In the genomic region with DNA sequence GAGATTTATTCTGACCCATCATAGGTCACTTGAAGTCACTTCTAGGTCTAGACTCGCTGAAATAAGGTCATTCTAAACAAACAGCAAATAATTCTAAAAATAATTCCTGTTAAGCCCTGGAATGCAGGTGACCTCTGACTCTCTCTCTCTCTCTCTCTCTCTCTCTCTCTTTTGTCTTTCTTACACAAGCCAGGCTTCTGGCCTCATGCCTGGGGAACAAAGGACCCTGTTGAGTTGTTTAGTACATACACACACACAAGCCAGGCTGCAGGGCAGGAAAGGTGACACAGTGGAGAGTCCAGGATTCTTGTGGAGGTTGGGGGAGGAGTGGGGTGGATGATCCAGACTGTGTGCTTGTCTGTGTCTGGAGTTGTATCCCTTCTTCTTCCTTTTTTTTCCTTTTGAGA, we compare ENCODE assay signal across 12 cellular contexts. TPM values are rescaled to one million over a fixed set of nuclear protein-coding genes. Genes with fewer than 3 reads are reported as not detected.
DNase-seq lines count a peak whose midpoint lies in the region; ATAC-seq and TF ChIP-seq lines count a peak whose summit lies in the region.
"Had no signal": no experiment of that assay in that cellular context is flagged by ENCODE, and none has a peak within 500 bp of the region (broad histone marks: within the 10 kb centered on the region; RNA-seq: fewer than 3 reads in every experiment).

No MANE protein-coding gene starts in this region.

- WGBS in adrenal gland, 4 donors, result 0 to 21% (median 15%) methylated on average over 1 of the region's 1 CpG

- RAD21 ChIA-PET in HCT116 (lab: Charles Lee; ENCODE audit: low non-redundant PET in 1 of 2, low total read pairs in 2 of 2, uncharacterized antibody in 2 of 2, unreplicated experiment in 2 of 2), result no interaction called here

- H3K9me2 ChIP-seq in HCT116 (ENCODE audit: insufficient read depth), result no peaks in the 10 kb centered on the region

- no peak for ATAC-seq in HCT116
- ATAC-seq in left ventricle myocardium superior, result peak; percentile 56
- ATAC-seq in HG03439 (IDR thresholded peaks at IDR 0.05; ENCODE audit: unreplicated experiment), result no peak
- ATAC-seq: activated naive CD8-positive, alpha-beta T cell treated with anti-CD3 and anti-CD28 coated beads, Interleukin-2, amount 50 U/mL, for 24 hours had no signal

- no peak overlapping the region for H2AFZ ChIP-seq in HCT116 (ENCODE audit: low read depth, low read length, poor library complexity, severe bottlenecking)

- no peak overlapping the region for H3K9ac ChIP-seq in HCT116 (ENCODE audit: low read length)

- H3K27me3 ChIP-seq in HCT116 (ENCODE audit: insufficient read depth, low read length) (no peaks in the 10 kb centered on the region), adrenal gland (no peaks in the 10 kb centered on the region)
- H3K27me3 ChIP-seq: transverse colon had no signal

- no peaks in the 10 kb centered on the region for H3K36me3 ChIP-seq in HCT116 (ENCODE audit: control insufficient read depth in 1 of 2, insufficient read depth in 2 of 2, low read length in 2 of 2)
- no peaks in the 10 kb centered on the region for H3K36me3 ChIP-seq in adrenal gland (replicated peaks in 1 of 2)
- H3K36me3 ChIP-seq: transverse colon had no signal

- H3K4me1 ChIP-seq in HCT116 (ENCODE audit: control insufficient read depth in 1 of 2, insufficient read depth in 2 of 2, low read length in 2 of 2) (peaks cover 14 to 38% of the 10 kb centered on the region in 2 experiments; a peak in 3 of 4 replicates), adrenal gland (replicated peaks in 1 of 2) (peaks cover 9 to 33% of the 10 kb centered on the region in 2 donors)

- no peak for TF ChIP-seq POLR2A in HCT116 (IDR thresholded peaks at IDR 0.05; ENCODE audit: borderline replicate concordance, extremely low read depth, insufficient read depth, insufficient read length)
- TF ChIP-seq POLR2A in adrenal gland (IDR thresholded peaks at IDR 0.05), result no peak

- no TSS peak for BruUV-seq in HCT116 (replicated peaks; lab: Mats Ljungman, UMichigan)

- H3K9me3 ChIP-seq in HCT116 (ENCODE audit: control insufficient read depth in 1 of 2, insufficient read depth in 1 of 2, low read depth in 1 of 2, low read length in 2 of 2) (no peaks in the 10 kb centered on the region), adrenal gland (replicated peaks in 1 of 3) (no peaks in the 10 kb centered on the region)
- H3K9me3 ChIP-seq: transverse colon had no signal

- CTCF ChIA-PET in HCT116 (lab: Charles Lee), result no interaction called here

- no peak for DNase-seq in HCT116 (ENCODE audit: low read depth, low spot score)
- peak in 5 of 7 donors; percentile 80 to 89 (median 84) for DNase-seq in adrenal gland
- DNase-seq in left ventricle myocardium superior, result peak; percentile 67
- DNase-seq in pulmonary artery endothelial cell (ENCODE audit: low read depth, low spot score), result peak; percentile 77
- DNase-seq in activated CD4-positive, alpha-beta T cell treated with anti-CD3 and anti-CD28 coated beads, Interleukin-2, amount 50 U/mL, for 4 hours, result no peak
- DNase-seq in coronary artery (ENCODE audit: low spot score), result no peak
- DNase-seq in activated CD4-positive, alpha-beta T cell treated with anti-CD3 and anti-CD28 coated beads for 48 hours, result no peak
- DNase-seq: activated naive CD8-positive, alpha-beta T cell treated with anti-CD3 and anti-CD28 coated beads, Interleukin-2, amount 50 U/mL, for 24 hours; NCI-H1092 treated with DMSO at 0.1 percent for 48 hours; NK-92 treated with Interleukin-12 subunit alpha and Interleukin-12 subunit beta, amount 100 ng/mL, for 24 hours; transverse colon had no signal

- intact Hi-C loops in HCT116 (cut with micrococcal nuclease), result no loop called here
- intact Hi-C loops in adrenal gland (cut with DNase I), result no loop called here
- intact Hi-C loops in left ventricle myocardium superior (cut with micrococcal nuclease), result no loop called here

- TF ChIP-seq CTCF in HCT116 (IDR thresholded peaks at IDR 0.05 in 2 of 3, conservative IDR thresholded peaks at IDR 0.05 in 1 of 3; ENCODE audit: borderline replicate concordance in 1 of 3, insufficient read depth in 1 of 3, low read depth in 2 of 3, low read length in 2 of 3), result no peak
- TF ChIP-seq CTCF in adrenal gland (IDR thresholded peaks at IDR 0.05), result peak in 1 of 6 experiments; percentile 11
- TF ChIP-seq CTCF in coronary artery (IDR thresholded peaks at IDR 0.05), result no peak

- H3K4me2 ChIP-seq in HCT116 (ENCODE audit: low read length), result peak overlapping the region; percentile 2; the same call in 1 of the 2 replicates

- TF ChIP-seq RAD21 in HCT116 (IDR thresholded peaks at IDR 0.05; ENCODE audit: low read depth), result no peak

- H3K4me3 ChIP-seq in HCT116 (replicated peaks in 1 of 2; ENCODE audit: low read depth in 1 of 2, low read length in 2 of 2) (no peak overlapping the region), adrenal gland (no peak overlapping the region), coronary artery (no peak overlapping the region)
- H3K4me3 ChIP-seq: transverse colon had no signal

- POLR2A ChIA-PET in HCT116 (lab: Charles Lee), result no interaction called here

- H3K27ac ChIP-seq in HCT116 (ENCODE audit: low read depth, low read length), result no peak overlapping the region
- peak overlapping the region in 1 of 5 donors; percentile 32 for H3K27ac ChIP-seq in adrenal gland
- no peak overlapping the region for H3K27ac ChIP-seq in coronary artery
- H3K27ac ChIP-seq: transverse colon had no signal

- no peaks in the 10 kb centered on the region for H3K79me2 ChIP-seq in HCT116 (ENCODE audit: insufficient read depth, low read length)

- no peaks in the 10 kb centered on the region for H4K20me1 ChIP-seq in HCT116 (ENCODE audit: insufficient read depth)

TF ChIP-seq in HCT116, 20 proteins besides CTCF, POLR2A, EP300 and RAD21 (continues in another document):
- no peak for TF ChIP-seq CEBPB (IDR thresholded peaks at IDR 0.05; ENCODE audit: low read depth)
- TF ChIP-seq ELF1 (IDR thresholded peaks at IDR 0.05; ENCODE audit: borderline replicate concordance, low read depth), result no peak
- TF ChIP-seq POLR2AphosphoS5 (IDR thresholded peaks at IDR 0.05; ENCODE audit: low read depth, low read length), result no peak
- TF ChIP-seq SIN3A (IDR thresholded peaks at IDR 0.05; ENCODE audit: low read depth), result no peak
- TF ChIP-seq EGR1 (IDR thresholded peaks at IDR 0.05; ENCODE audit: low read depth), result no peak
- TF ChIP-seq REST (IDR thresholded peaks at IDR 0.05; ENCODE audit: low read depth), result no peak
- TF ChIP-seq TCF7L2 (IDR thresholded peaks at IDR 0.05; ENCODE audit: borderline replicate concordance, extremely low read depth, insufficient read depth, insufficient read length), result no peak
- TF ChIP-seq JUND (IDR thresholded peaks at IDR 0.05), result no peak
- TF ChIP-seq ZNF274 (IDR thresholded peaks at IDR 0.05; ENCODE audit: low read depth, low read length), result no peak
- TF ChIP-seq YY1 (IDR thresholded peaks at IDR 0.05; ENCODE audit: extremely low read depth, insufficient replicate concordance, low read depth, low read length), result no peak

RNA-seq across cellular contexts. Expression of gene MEX3A, which starts 4.0 kb away (rescaled TPM):
- total RNA-seq in HCT116 (2021; ENCODE audit: unreplicated experiment), result 6.1 TPM
- polyA plus RNA-seq in HCT116 (2012), result 4.9 and 5.5 TPM in 2 replicates
- 1 to 10 TPM in 3 of 8 donors, under 1 TPM in 5; 0.09 to 2.1 (median 0.50) TPM for total RNA-seq in adrenal gland
- polyA plus RNA-seq in adrenal gland, result under 1 TPM; 0.17 to 0.27 (median 0.24) TPM
- 0.17 TPM for total RNA-seq in left ventricle myocardium superior
- total RNA-seq in pulmonary artery endothelial cell, result 5.0 and 6.5 TPM in 2 replicates

RNA-seq across cellular contexts. Expression of gene RAB25, which starts 25.3 kb away (rescaled TPM):
- total RNA-seq in HCT116 (2021; ENCODE audit: unreplicated experiment) (142 TPM), adrenal gland (under 1 TPM in 1 of 8 donors, not detected in 7; 0.38 TPM), left ventricle myocardium superior (not detected), pulmonary artery endothelial cell (not detected in 2 replicates)
- 210 and 227 TPM in 2 replicates for polyA plus RNA-seq in HCT116 (2012)
- polyA plus RNA-seq in adrenal gland, result under 1 TPM in 2 of 3 donors, not detected in 1; 0.17 to 0.48 TPM

RNA-seq across cellular contexts. Expression of gene LMNA, which starts 28.3 kb away (rescaled TPM):
- total RNA-seq in HCT116 (2021; ENCODE audit: unreplicated experiment) (528 TPM), adrenal gland (100 to 1,000 TPM; 231 to 591 (median 395) TPM), left ventricle myocardium superior (252 TPM), pulmonary artery endothelial cell (942 and 1,011 TPM in 2 replicates)
- 440 and 523 TPM in 2 replicates for polyA plus RNA-seq in HCT116 (2012)
- polyA plus RNA-seq in adrenal gland, result 100 to 1,000 TPM; 140 to 458 (median 374) TPM

RNA-seq across cellular contexts. Expression of gene LAMTOR2, which starts 31.7 kb away (rescaled TPM):
- total RNA-seq in HCT116 (2021; ENCODE audit: unreplicated experiment) (60.2 TPM), adrenal gland (100 to 1,000 TPM in 2 of 8 donors, 10 to 100 TPM in 6; 53.6 to 140 (median 83.6) TPM), left ventricle myocardium superior (65.6 TPM), pulmonary artery endothelial cell (72.6 and 92.1 TPM in 2 replicates)
- polyA plus RNA-seq in HCT116 (2012), result 83.5 and 97.1 TPM in 2 replicates
- 100 to 1,000 TPM in 2 of 3 donors, 10 to 100 TPM in 1; 76.0 to 216 (median 143) TPM for polyA plus RNA-seq in adrenal gland

RNA-seq across cellular contexts. Expression of gene UBQLN4, which starts 32.7 kb away (rescaled TPM):
- total RNA-seq in HCT116 (2021; ENCODE audit: unreplicated experiment) (68.4 TPM), adrenal gland (10 to 100 TPM in 7 of 8 donors, 1 to 10 TPM in 1; 9.5 to 34.6 (median 23.3) TPM), left ventricle myocardium superior (33.9 TPM), pulmonary artery endothelial cell (16.2 and 20.6 TPM in 2 replicates)
- 47.4 and 48.3 TPM in 2 replicates for polyA plus RNA-seq in HCT116 (2012)
- polyA plus RNA-seq in adrenal gland, result 10 to 100 TPM; 15.0 to 30.0 (median 27.5) TPM

Comparison
In these comparisons a context has a peak if more than half of its experiments do, and no peak if none do; other contexts are left out.
1. DNase-seq: peak in adrenal gland (5 of 7), left ventricle myocardium superior (single experiment) and pulmonary artery endothelial cell (single experiment); none in HCT116 (single experiment), activated CD4-positive, alpha-beta T cell treated with anti-CD3 and anti-CD28 coated beads, Interleukin-2, amount 50 U/mL, for 4 hours (0 of 2), coronary artery (single experiment) and activated CD4-positive, alpha-beta T cell treated with anti-CD3 and anti-CD28 coated beads for 48 hours (single experiment).
2. RNA of gene RAB25, which starts 25.3 kb away (total RNA-seq): 142 TPM in HCT116 (single experiment); not detected in pulmonary artery endothelial cell, 0.38 TPM in adrenal gland and not detected in left ventricle myocardium superior (single experiment); every median in the first group is over 100 times any median in the second.